In genomic region chr9:127751269-127752054, GRCh38 we compare ENCODE assay signal across 2 cellular contexts.
TF ChIP-seq lines count a peak whose summit lies in the region.

No MANE protein-coding gene starts in this region.

TF ChIP-seq in HEK293, 187 proteins besides CTCF, POLR2A, EP300 and RAD21:
- TF ChIP-seq ZBTB21 (tag by site-specific recombination; IDR thresholded peaks at IDR 0.05) (no peak), ZNF549 (tag by site-specific recombination; IDR thresholded peaks at IDR 0.05) (no peak), PRDM10 (tag by site-specific recombination; IDR thresholded peaks at IDR 0.05) (0 out of 2 replicates have a peak, but pooled peaks have one; percentile 17), REST (tag by site-specific recombination; IDR thresholded peaks at IDR 0.05) (peak; percentile 96)
TF ChIP-seq in HEK293: peak in this region for 2.

TF ChIP-seq in HepG2, 621 proteins besides CTCF, POLR2A, EP300 and RAD21 (continues in another document):
- TF ChIP-seq ZFP90 (CRISPR knock-in tag; IDR thresholded peaks at IDR 0.05; ENCODE audit: borderline replicate concordance), result peak; percentile 40; the same call in 1 of the 2 replicates
- 0 out of 2 replicates have a peak, but pooled peaks have one; percentile 38 for TF ChIP-seq HDAC2 (CRISPR knock-in tag; IDR thresholded peaks at IDR 0.05)
- TF ChIP-seq EHMT2 (IDR thresholded peaks at IDR 0.05; ENCODE audit: borderline replicate concordance, low read depth, low read length), result peak; percentile 91
- TF ChIP-seq ZNF263 (CRISPR knock-in tag; IDR thresholded peaks at IDR 0.05), result peak; percentile 51; the same call in 1 of the 2 replicates
- 0 out of 2 replicates have a peak, but pooled peaks have one; percentile 39 for TF ChIP-seq ZNF142 (CRISPR knock-in tag; IDR thresholded peaks at IDR 0.05)
- 0 out of 4 replicates have a peak, but pooled peaks of 1 of the 2 experiments have one; percentile 24 for TF ChIP-seq KLF16 (CRISPR knock-in tag; IDR thresholded peaks at IDR 0.05)
- no peak for TF ChIP-seq EED (CRISPR knock-in tag; IDR thresholded peaks at IDR 0.05)
- peak; percentile 31; the same call in 1 of the 2 replicates for TF ChIP-seq SAP130 (CRISPR knock-in tag; IDR thresholded peaks at IDR 0.05; ENCODE audit: low read depth)
- no peak for TF ChIP-seq ZNF280B (CRISPR knock-in tag; IDR thresholded peaks at IDR 0.05; ENCODE audit: borderline replicate concordance)
- TF ChIP-seq THRA (CRISPR knock-in tag; IDR thresholded peaks at IDR 0.05; ENCODE audit: borderline replicate concordance), result 0 out of 2 replicates have a peak, but pooled peaks have one; percentile 24
- TF ChIP-seq HMG20A (CRISPR knock-in tag; IDR thresholded peaks at IDR 0.05; ENCODE audit: borderline replicate concordance), result no peak
- 0 out of 2 replicates have a peak, but pooled peaks have one; percentile 83 for TF ChIP-seq ZSCAN12 (CRISPR knock-in tag; IDR thresholded peaks at IDR 0.05)
- TF ChIP-seq MIER2 (CRISPR knock-in tag; IDR thresholded peaks at IDR 0.05), result peak; percentile 96
- peak; percentile 43; the same call in 1 of the 2 replicates for TF ChIP-seq NKX3-1 (CRISPR knock-in tag; IDR thresholded peaks at IDR 0.05)
- 0 out of 2 replicates have a peak, but pooled peaks have one; percentile 36 for TF ChIP-seq SMAD3 (CRISPR knock-in tag; IDR thresholded peaks at IDR 0.05)
- peak; percentile 91 for TF ChIP-seq WIZ (CRISPR knock-in tag; IDR thresholded peaks at IDR 0.05)
- TF ChIP-seq NFAT5 (CRISPR knock-in tag; IDR thresholded peaks at IDR 0.05), result 0 out of 2 replicates have a peak, but pooled peaks have one; percentile 46
- peak; percentile 34; the same call in 1 of the 2 replicates for TF ChIP-seq KDM2A (CRISPR knock-in tag; IDR thresholded peaks at IDR 0.05; ENCODE audit: borderline replicate concordance, low read depth)
- 0 out of 2 replicates have a peak, but pooled peaks have one; percentile 26 for TF ChIP-seq ZNF607 (CRISPR knock-in tag; IDR thresholded peaks at IDR 0.05; ENCODE audit: borderline replicate concordance)
- 0 out of 2 replicates have a peak, but pooled peaks have one; percentile 32 for TF ChIP-seq ZBTB43 (CRISPR knock-in tag; conservative IDR thresholded peaks at IDR 0.05)
- no peak for TF ChIP-seq REL (CRISPR knock-in tag; conservative IDR thresholded peaks at IDR 0.05)
- TF ChIP-seq REST (IDR thresholded peaks at IDR 0.05; ENCODE audit: borderline replicate concordance in 1 of 2, low read depth in 1 of 2, low read length in 2 of 2), result peak; percentile 85 to 97
- 0 out of 2 replicates have a peak, but pooled peaks have one; percentile 25 for TF ChIP-seq RARA (CRISPR knock-in tag; IDR thresholded peaks at IDR 0.05)
- peak; percentile 43; the same call in 1 of the 2 replicates for TF ChIP-seq HMGXB3 (CRISPR knock-in tag; IDR thresholded peaks at IDR 0.05; ENCODE audit: borderline replicate concordance)
- no peak for TF ChIP-seq ZNF572 (CRISPR knock-in tag; IDR thresholded peaks at IDR 0.05)
- TF ChIP-seq NFKBIZ (CRISPR knock-in tag; IDR thresholded peaks at IDR 0.05), result 0 out of 2 replicates have a peak, but pooled peaks have one; percentile 51
